In genomic region chr6:108106261-108106660, GRCh38 we compare ENCODE assay signal across 14 cellular contexts. TPM values are rescaled to one million over a fixed set of nuclear protein-coding genes. Genes with fewer than 3 reads are reported as not detected.
DNase-seq lines count a peak whose midpoint lies in the region; ATAC-seq and TF ChIP-seq lines count a peak whose summit lies in the region.
"Had no signal": no experiment of that assay in that cellular context is flagged by ENCODE, and none has a peak within 500 bp of the region (broad histone marks: within the 10 kb centered on the region; RNA-seq: fewer than 3 reads in every experiment).

No MANE protein-coding gene starts in this region.

- H3K27me3 Mint-ChIP-seq in WTC11 (ENCODE audit: low read depth) = peaks cover 22% of the 10 kb centered on the region

- DNase-seq in DMS 273 (lab: John Stamatoyannopoulos, UW; ENCODE audit: unreplicated experiment) (peak; percentile 90), HAP-1 (ENCODE audit: low spot score in 2 of 2) (peak; percentile 52 to 53), WTC11 (ENCODE audit: low spot score) (peak; percentile 54), iPS-NIHi7 (ENCODE audit: extremely low spot score) (peak; percentile 67), NCI-H446 treated with DMSO at 0.1 percent for 48 hours (lab: John Stamatoyannopoulos, UW) (no peak), NOMO-1 (lab: John Stamatoyannopoulos, UW; ENCODE audit: unreplicated experiment in 2 of 2) (no peak), hepatic stellate cell (ENCODE audit: low spot score) (no peak)
- DNase-seq in stimulated activated naive CD8-positive, alpha-beta T cell treated with anti-CD3 and anti-CD28 coated beads, Interleukin-15, Interleukin-2, amounts not matched to agents 100 U/mL and 50 U/mL, for 24 hours = no peak
- DNase-seq: C1 segment of cervical spinal cord, NCI-H1417, NCI-H2081, PC-9 had no signal

- 0 out of 2 replicates have a peak overlapping the region, but pooled peaks have one; percentile 3 for H3K27ac Mint-ChIP-seq in WTC11

- no peaks in the 10 kb centered on the region; the same call in 1 of the 2 replicates for H3K9me3 ChIP-seq in HAP-1

- CTCF ChIA-PET in WTC11 (lab: Charles Lee) = no interaction called here

- peak; percentile 99 for ATAC-seq in WTC11
- no peak for ATAC-seq in stimulated activated naive CD8-positive, alpha-beta T cell treated with anti-CD3 and anti-CD28 coated beads, Interleukin-15, Interleukin-2, amounts not matched to agents 100 U/mL and 50 U/mL, for 24 hours
- ATAC-seq: HCT116 had no signal

- H3K4me3 ChIP-seq in HAP-1 = no peak overlapping the region
- H3K4me3 ChIP-seq: PC-9 had no signal

- H3K4me1 ChIP-seq in HAP-1 = no peaks in the 10 kb centered on the region

- no peaks in the 10 kb centered on the region for H3K36me3 ChIP-seq in HAP-1 (replicated peaks)

- no peak for TF ChIP-seq CTCF in WTC11 (IDR thresholded peaks at IDR 0.05)

- in situ Hi-C loops in HAP-1 (cut with MboI; ENCODE audit: low sequenced_read_pairs) = loop anchor here (25.0 kb wide), 1 partner anchor 956 kb away; no protein-coding TSS in a partner anchor

- no peaks in the 10 kb centered on the region for H3K9me3 Mint-ChIP-seq in WTC11

- POLR2A ChIA-PET in WTC11 (lab: Charles Lee) = no interaction called here

- H3K27me3 ChIP-seq in HAP-1 (ENCODE audit: low read depth) = no peaks in the 10 kb centered on the region

- no peak overlapping the region for H3K4me3 Mint-ChIP-seq in WTC11

- no peaks in the 10 kb centered on the region for H3K36me3 Mint-ChIP-seq in WTC11

- peaks cover 18% of the 10 kb centered on the region for H3K4me1 Mint-ChIP-seq in WTC11

TF ChIP-seq in WTC11, 78 proteins besides CTCF, POLR2A, EP300 and RAD21 (continues in another document):
- no peak for TF ChIP-seq AFF4 (CRISPR knock-in tag; IDR thresholded peaks at IDR 0.05; ENCODE audit: borderline replicate concordance)
- TF ChIP-seq ATF3 (CRISPR knock-in tag; conservative IDR thresholded peaks at IDR 0.05) = no peak
- no peak for TF ChIP-seq JAZF1 (CRISPR knock-in tag; IDR thresholded peaks at IDR 0.05)
- no peak for TF ChIP-seq FOXK1 (CRISPR knock-in tag; IDR thresholded peaks at IDR 0.05)
- TF ChIP-seq NR1H2 (CRISPR knock-in tag; IDR thresholded peaks at IDR 0.05) = no peak
- no peak for TF ChIP-seq ZMAT4 (CRISPR knock-in tag; IDR thresholded peaks at IDR 0.05)
- TF ChIP-seq ELF4 (CRISPR knock-in tag; IDR thresholded peaks at IDR 0.05; ENCODE audit: low read depth) = no peak
- TF ChIP-seq OVOL2 (CRISPR knock-in tag; IDR thresholded peaks at IDR 0.05; ENCODE audit: borderline replicate concordance) = no peak
- TF ChIP-seq ARID4B (CRISPR knock-in tag; IDR thresholded peaks at IDR 0.05; ENCODE audit: borderline replicate concordance) = no peak
- TF ChIP-seq SMAD4 (CRISPR knock-in tag; IDR thresholded peaks at IDR 0.05) = no peak
- no peak for TF ChIP-seq ZNF281 (CRISPR knock-in tag; IDR thresholded peaks at IDR 0.05)
- TF ChIP-seq SMAD3 (CRISPR knock-in tag; IDR thresholded peaks at IDR 0.05; ENCODE audit: borderline replicate concordance) = no peak
- no peak for TF ChIP-seq SP1 (CRISPR knock-in tag; conservative IDR thresholded peaks at IDR 0.05)
- no peak for TF ChIP-seq PREB (CRISPR knock-in tag; IDR thresholded peaks at IDR 0.05; ENCODE audit: borderline replicate concordance)

RNA-seq across cellular contexts. Expression of gene OSTM1, which starts 31.7 kb away (rescaled TPM):
- total RNA-seq in WTC11 (2021) = 25.3 to 34.1 TPM (median 27.6 TPM) in 3 replicates

RNA-seq across cellular contexts. Expression of gene NR2E1, which starts 59.6 kb away (rescaled TPM):
- total RNA-seq in WTC11 (2021) = not detected in 3 replicates
- total RNA-seq: A673, PC-9 had no signal

Comparison
In these comparisons a context has a peak if more than half of its experiments do, and no peak if none do; other contexts are left out.
1. DNase-seq: peak in DMS 273 (single experiment), HAP-1 (2 of 2), WTC11 (single experiment) and iPS-NIHi7 (single experiment); none in stimulated activated naive CD8-positive, alpha-beta T cell treated with anti-CD3 and anti-CD28 coated beads, Interleukin-15, Interleukin-2, amounts not matched to agents 100 U/mL and 50 U/mL, for 24 hours (single experiment), NCI-H446 treated with DMSO at 0.1 percent for 48 hours (single experiment), NOMO-1 (0 of 2) and hepatic stellate cell (single experiment).